ENCODE assay signal across 21 cellular contexts in the genomic region with DNA sequence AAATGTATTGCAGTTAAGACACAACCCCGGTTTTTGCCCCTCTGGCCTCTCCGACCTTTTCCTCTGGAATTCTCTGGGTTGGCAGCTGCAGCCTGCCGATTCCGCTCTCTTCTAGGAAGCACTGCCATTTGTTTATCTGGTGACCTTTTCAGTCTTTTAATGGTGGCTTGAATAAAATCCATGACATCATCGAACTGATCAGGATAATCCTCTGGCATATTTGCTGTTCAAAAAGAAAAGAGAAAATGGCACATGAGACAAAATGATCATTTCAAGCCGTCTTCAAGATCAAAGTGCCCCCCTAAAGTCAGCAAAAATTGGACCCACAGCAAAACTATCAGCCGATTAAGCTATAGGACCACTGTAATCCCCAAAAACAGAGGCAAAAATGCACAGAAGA. TPM values are rescaled to one million over a fixed set of nuclear protein-coding genes. Genes with fewer than 3 reads are reported as not detected.
A peak's percentile ranks its signal among the peaks of the same experiment; 100 is the strongest.
DNase-seq lines count a peak whose midpoint lies in the region; ATAC-seq and TF ChIP-seq lines count a peak whose summit lies in the region.
"Had no signal": no experiment of that assay in that cellular context is flagged by ENCODE, and none has a peak within 500 bp of the region (broad histone marks: within the 10 kb centered on the region; RNA-seq: fewer than 3 reads in every experiment).

No MANE protein-coding gene starts in this region.

- intact Hi-C loops in dorsolateral prefrontal cortex (cut with DNase I), result loop anchor here (2.0 to 10.0 kb wide), 4 partner anchors 19 to 94 kb away; no protein-coding TSS in a partner anchor

- H3K4me3 Mint-ChIP-seq in GM23338, result no peak overlapping the region
- H3K4me3 Mint-ChIP-seq: CD4-positive, alpha-beta memory T cell; H9; HFFc6 had no signal

- H3K79me2 ChIP-seq in GM23338 (replicated peaks; ENCODE audit: insufficient read depth) (no peaks in the 10 kb centered on the region), osteoblast (ENCODE audit: insufficient read depth, low read length) (peaks cover 28% of the 10 kb centered on the region), trophoblast cell (ENCODE audit: control insufficient read depth, insufficient read depth, low read length, poor library complexity) (no peaks in the 10 kb centered on the region)

- ATAC-seq in GM23338 (no peak), GM18511 (IDR thresholded peaks at IDR 0.05; ENCODE audit: unreplicated experiment) (no peak)
- ATAC-seq: A549 had no signal

- no peak overlapping the region for H3K9ac ChIP-seq in trophoblast cell (ENCODE audit: low read length)

- H3K4me1 Mint-ChIP-seq in GM23338, result peaks cover 12% of the 10 kb centered on the region
- H3K4me1 Mint-ChIP-seq: CD4-positive, alpha-beta memory T cell had no signal

- H3K9me2 ChIP-seq in GM23338 (ENCODE audit: insufficient read depth), result peaks cover 7% of the 10 kb centered on the region; the same call in 1 of the 2 replicates

- in situ Hi-C loops in GM13977 (cut with MboI; ENCODE audit: low pct_unique_long_range_greater_than_20kb, low sequenced_read_pairs, unreplicated experiment), result no loop called here

- no peaks in the 10 kb centered on the region for H3K9me3 ChIP-seq in osteoblast (ENCODE audit: low read depth, low read length)
- H3K9me3 ChIP-seq in trophoblast cell (ENCODE audit: insufficient read depth, low read depth, low read length), result peaks cover 2% of the 10 kb centered on the region
- H3K9me3 ChIP-seq: A549 had no signal

- H3K4me3 ChIP-seq in GM23338, result no peak overlapping the region
- no peak overlapping the region for H3K4me3 ChIP-seq in dorsolateral prefrontal cortex
- H3K4me3 ChIP-seq in osteoblast (ENCODE audit: insufficient read depth, low read length), result no peak overlapping the region
- H3K4me3 ChIP-seq in trophoblast cell (ENCODE audit: low read depth, low read length), result no peak overlapping the region
- H3K4me3 ChIP-seq: A549 had no signal

- no peaks in the 10 kb centered on the region for H3K79me1 ChIP-seq in trophoblast cell (ENCODE audit: low read length)

- H3K14ac ChIP-seq in trophoblast cell (ENCODE audit: low read length), result no peak overlapping the region

- H3K4ac ChIP-seq in trophoblast cell (ENCODE audit: low read depth, low read length), result no peak overlapping the region

- no peaks in the 10 kb centered on the region for H4K20me1 ChIP-seq in GM23338 (replicated peaks; ENCODE audit: insufficient read depth)
- H4K20me1 ChIP-seq in osteoblast (ENCODE audit: insufficient read depth, low read length), result no peaks in the 10 kb centered on the region

- H3K4me1 ChIP-seq in GM23338 (ENCODE audit: insufficient read depth) (peaks cover 15% of the 10 kb centered on the region), osteoblast (ENCODE audit: insufficient read depth, low read length) (peaks cover 15% of the 10 kb centered on the region), trophoblast cell (ENCODE audit: control insufficient read depth in 1 of 2, insufficient read depth in 2 of 2, low read length in 2 of 2) (peaks cover 0 to 1% of the 10 kb centered on the region in 2 experiments)
- H3K4me1 ChIP-seq: A549 had no signal

- H2AFZ ChIP-seq in GM23338 (no peak overlapping the region), osteoblast (ENCODE audit: low read length) (no peak overlapping the region), trophoblast cell (ENCODE audit: insufficient read depth, low read length, poor library complexity) (no peak overlapping the region)

- H4K12ac ChIP-seq in trophoblast cell (ENCODE audit: low read depth, low read length), result no peak overlapping the region

- no peak overlapping the region for H3K23ac ChIP-seq in trophoblast cell (ENCODE audit: low read length)

- no peak overlapping the region for H2BK120ac ChIP-seq in trophoblast cell (ENCODE audit: insufficient read depth, low read length, poor library complexity)

- DNase-seq in GM23338 (ENCODE audit: low spot score) (no peak), dorsolateral prefrontal cortex (no peak), osteoblast (ENCODE audit: insufficient read length, low spot score, missing footprints) (no peak), GM13977 (ENCODE audit: low spot score) (no peak), trophoblast cell (no peak)
- DNase-seq: C1 segment of cervical spinal cord; CD4-positive, alpha-beta memory T cell; COR-L47; H9; HFFc6; IMR-90; KG1; MM.1S; NCI-H2029 treated with DMSO at 0.1 percent for 48 hours; NCI-H446 treated with DMSO at 0.1 percent for 48 hours; NCI-H526; Right ventricle myocardium superior; RPMI8226 had no signal

- 0 out of 2 replicates have a peak overlapping the region, but pooled peaks have one; percentile 7 for H3K27ac ChIP-seq in 22Rv1
- H3K27ac ChIP-seq in GM23338 (ENCODE audit: low read depth), result no peak overlapping the region
- peak overlapping the region in 38 of 59 donors; percentile 4 to 92 (median 82) for H3K27ac ChIP-seq in dorsolateral prefrontal cortex
- peak overlapping the region; percentile 60 for H3K27ac ChIP-seq in osteoblast (ENCODE audit: low read depth, low read length)
- no peak overlapping the region for H3K27ac ChIP-seq in trophoblast cell (ENCODE audit: low read depth, low read length)
- H3K27ac ChIP-seq: A549 had no signal

- no peaks in the 10 kb centered on the region for H3K36me3 ChIP-seq in GM23338 (ENCODE audit: insufficient read depth)
- peaks cover 53% of the 10 kb centered on the region for H3K36me3 ChIP-seq in osteoblast (ENCODE audit: insufficient read depth, low read length)
- peaks cover 13 to 37% of the 10 kb centered on the region in 2 experiments for H3K36me3 ChIP-seq in trophoblast cell (ENCODE audit: control insufficient read depth in 1 of 2, insufficient read depth in 2 of 2, low read length in 2 of 2)

- H3K27ac Mint-ChIP-seq in GM23338, result no peak overlapping the region
- H3K27ac Mint-ChIP-seq: H9 had no signal

- no peak overlapping the region for H4K8ac ChIP-seq in trophoblast cell (ENCODE audit: low read depth, low read length)

- no peaks in the 10 kb centered on the region; the same call in 2 of the 3 replicates for H3K9me3 Mint-ChIP-seq in GM23338
- H3K9me3 Mint-ChIP-seq: H9, HFFc6 had no signal

- no peaks in the 10 kb centered on the region for H3K27me3 Mint-ChIP-seq in GM23338 (ENCODE audit: insufficient read depth, low read depth, poor library complexity)

- H2BK12ac ChIP-seq in trophoblast cell (ENCODE audit: low read length), result no peak overlapping the region

- no peak overlapping the region for H4K91ac ChIP-seq in trophoblast cell (ENCODE audit: low read depth, low read length)

- no peaks in the 10 kb centered on the region for H3F3A ChIP-seq in GM23338 (replicated peaks; ENCODE audit: low read depth)

- TF ChIP-seq CTCF in 22Rv1 (IDR thresholded peaks at IDR 0.05), result no peak
- no peak for TF ChIP-seq CTCF in GM23338 (conservative IDR thresholded peaks at IDR 0.05; ENCODE audit: low read depth in 2 of 2)
- TF ChIP-seq CTCF in dorsolateral prefrontal cortex (IDR thresholded peaks at IDR 0.05 in 54 of 56, conservative IDR thresholded peaks at IDR 0.05 in 2 of 56; ENCODE audit: low read depth in 1 of 56, partially characterized antibody in 56 of 56), result no peak
- no peak for TF ChIP-seq CTCF in osteoblast (IDR thresholded peaks at IDR 0.05; ENCODE audit: extremely low read depth, low read depth, low read length)
- TF ChIP-seq CTCF in GM13977 (IDR thresholded peaks at IDR 0.05; ENCODE audit: extremely low read depth, insufficient read depth, missing control alignments), result no peak

- H3K27me3 ChIP-seq in GM23338 (ENCODE audit: insufficient read depth) (no peaks in the 10 kb centered on the region), dorsolateral prefrontal cortex (peaks cover 0 to 8% (median 0%) of the 10 kb centered on the region in 45 donors), osteoblast (ENCODE audit: insufficient read depth, low read length) (no peaks in the 10 kb centered on the region), trophoblast cell (ENCODE audit: insufficient read depth, low read length) (no peaks in the 10 kb centered on the region)

- no peak overlapping the region for H2AK5ac ChIP-seq in trophoblast cell (ENCODE audit: low read length)

- no peak overlapping the region for H3K18ac ChIP-seq in trophoblast cell (ENCODE audit: low read length)

- no peaks in the 10 kb centered on the region; the same call in 2 of the 3 replicates for H3K36me3 Mint-ChIP-seq in GM23338 (ENCODE audit: low read depth)
- H3K36me3 Mint-ChIP-seq: CD4-positive, alpha-beta memory T cell had no signal

- WGBS in trophoblast cell (ENCODE audit: extremely low coverage, insufficient coverage, insufficient read length), result no CpG with 5 or more reads among the region's 7 CpGs

- peak overlapping the region; percentile 34 for H3K4me2 ChIP-seq in GM23338
- no peak overlapping the region for H3K4me2 ChIP-seq in osteoblast (ENCODE audit: insufficient read depth, low read length)
- no peak overlapping the region for H3K4me2 ChIP-seq in trophoblast cell (ENCODE audit: low read length)
- H3K4me2 ChIP-seq: A549 had no signal

- no peak overlapping the region for H2BK5ac ChIP-seq in trophoblast cell (ENCODE audit: low read depth, low read length, poor library complexity)

RNA-seq across cellular contexts. Expression of gene GDNF, which starts 23.9 kb away (rescaled TPM):
- total RNA-seq in GM23338 (2014; rRNA removed; shearing (Covaris generic)), result 0.17 TPM in 1 of 2 replicates, not detected in the other
- 0.13 and 0.21 TPM in 2 replicates for polyA plus RNA-seq in GM23338 (2016; fragmentation: Nextera tagmentation; extraction: Ambion mirVana)
- total RNA-seq in dorsolateral prefrontal cortex (1 to 10 TPM in 54 of 120 experiments, under 1 TPM in 63, not detected in 3; 0.14 to 5.8 (median 0.91) TPM), osteoblast (5.0 and 6.2 TPM in 2 replicates)
- 7.6 and 8.4 TPM in 2 replicates for polyA plus RNA-seq in trophoblast cell (2013)
- total RNA-seq: CD4-positive, alpha-beta memory T cell; H9; Right ventricle myocardium superior had no signal
- polyA plus RNA-seq: CD4-positive, alpha-beta memory T cell had no signal

Comparison
In these comparisons a context has a peak if more than half of its experiments do, and no peak if none do; other contexts are left out.
1. H3K27ac ChIP-seq: peak in 22Rv1 (single experiment), dorsolateral prefrontal cortex (38 of 59) and osteoblast (single experiment); none in GM23338 (single experiment) and trophoblast cell (single experiment).